Comparison of ENCODE assay signal across 1 cellular context in genomic region chr4:82372874-82373815, GRCh38.
TF ChIP-seq lines count a peak whose summit lies in the region.

No MANE protein-coding gene starts in this region.

TF ChIP-seq in WTC11, 78 proteins besides CTCF, POLR2A, EP300 and RAD21 (continued from another document):
- TF ChIP-seq, protein P1, sequence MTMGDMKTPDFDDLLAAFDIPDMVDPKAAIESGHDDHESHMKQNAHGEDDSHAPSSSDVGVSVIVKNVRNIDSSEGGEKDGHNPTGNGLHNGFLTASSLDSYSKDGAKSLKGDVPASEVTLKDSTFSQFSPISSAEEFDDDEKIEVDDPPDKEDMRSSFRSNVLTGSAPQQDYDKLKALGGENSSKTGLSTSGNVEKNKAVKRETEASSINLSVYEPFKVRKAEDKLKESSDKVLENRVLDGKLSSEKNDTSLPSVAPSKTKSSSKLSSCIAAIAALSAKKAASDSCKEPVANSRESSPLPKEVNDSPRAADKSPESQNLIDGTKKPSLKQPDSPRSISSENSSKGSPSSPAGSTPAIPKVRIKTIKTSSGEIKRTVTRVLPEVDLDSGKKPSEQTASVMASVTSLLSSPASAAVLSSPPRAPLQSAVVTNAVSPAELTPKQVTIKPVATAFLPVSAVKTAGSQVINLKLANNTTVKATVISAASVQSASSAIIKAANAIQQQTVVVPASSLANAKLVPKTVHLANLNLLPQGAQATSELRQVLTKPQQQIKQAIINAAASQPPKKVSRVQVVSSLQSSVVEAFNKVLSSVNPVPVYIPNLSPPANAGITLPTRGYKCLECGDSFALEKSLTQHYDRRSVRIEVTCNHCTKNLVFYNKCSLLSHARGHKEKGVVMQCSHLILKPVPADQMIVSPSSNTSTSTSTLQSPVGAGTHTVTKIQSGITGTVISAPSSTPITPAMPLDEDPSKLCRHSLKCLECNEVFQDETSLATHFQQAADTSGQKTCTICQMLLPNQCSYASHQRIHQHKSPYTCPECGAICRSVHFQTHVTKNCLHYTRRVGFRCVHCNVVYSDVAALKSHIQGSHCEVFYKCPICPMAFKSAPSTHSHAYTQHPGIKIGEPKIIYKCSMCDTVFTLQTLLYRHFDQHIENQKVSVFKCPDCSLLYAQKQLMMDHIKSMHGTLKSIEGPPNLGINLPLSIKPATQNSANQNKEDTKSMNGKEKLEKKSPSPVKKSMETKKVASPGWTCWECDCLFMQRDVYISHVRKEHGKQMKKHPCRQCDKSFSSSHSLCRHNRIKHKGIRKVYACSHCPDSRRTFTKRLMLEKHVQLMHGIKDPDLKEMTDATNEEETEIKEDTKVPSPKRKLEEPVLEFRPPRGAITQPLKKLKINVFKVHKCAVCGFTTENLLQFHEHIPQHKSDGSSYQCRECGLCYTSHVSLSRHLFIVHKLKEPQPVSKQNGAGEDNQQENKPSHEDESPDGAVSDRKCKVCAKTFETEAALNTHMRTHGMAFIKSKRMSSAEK (CRISPR knock-in tag; IDR thresholded peaks at IDR 0.05; ENCODE audit: borderline replicate concordance): no peak
- TF ChIP-seq ZNF138 (CRISPR knock-in tag; conservative IDR thresholded peaks at IDR 0.05) (no peak), EMX1 (CRISPR knock-in tag; IDR thresholded peaks at IDR 0.05) (no peak)
